In genomic region chr11:27507561-27508322, GRCh38 we compare ENCODE assay signal across 8 cellular contexts. TPM values are rescaled to one million over a fixed set of nuclear protein-coding genes. Genes with fewer than 3 reads are reported as not detected.
A peak's percentile ranks its signal among the peaks of the same experiment; 100 is the strongest.
DNase-seq lines count a peak whose midpoint lies in the region; TF ChIP-seq lines count a peak whose summit lies in the region.

No MANE protein-coding gene starts in this region.

- no peak overlapping the region for H3K9ac ChIP-seq in neuronal stem cell (ENCODE audit: low read depth, low read length, poor library complexity)

- H2BK12ac ChIP-seq in neuronal stem cell (ENCODE audit: low read length), result no peak overlapping the region

- H3K4ac ChIP-seq in neuronal stem cell (ENCODE audit: low read length), result no peak overlapping the region

- peaks cover 12% of the 10 kb centered on the region for H3K36me3 ChIP-seq in DOHH2 (ENCODE audit: control insufficient read depth, low read length)
- H3K36me3 ChIP-seq in neuronal stem cell (replicated peaks in 1 of 2; ENCODE audit: control insufficient read depth in 2 of 2, insufficient read depth in 2 of 2, low read length in 2 of 2), result peaks cover 2 to 15% of the 10 kb centered on the region in 2 donors

- H3K9me3 ChIP-seq in DOHH2 (ENCODE audit: control insufficient read depth, insufficient read depth, low read length), result no peaks in the 10 kb centered on the region
- no peaks in the 10 kb centered on the region for H3K9me3 ChIP-seq in neuronal stem cell (replicated peaks in 1 of 2; ENCODE audit: control insufficient read depth in 2 of 2, insufficient read depth in 1 of 2, low read depth in 1 of 2, low read length in 2 of 2)

- H3K9me2 ChIP-seq in DOHH2 (replicated peaks; ENCODE audit: control insufficient read depth, low read length), result no peaks in the 10 kb centered on the region

- no peak overlapping the region for H2AK5ac ChIP-seq in neuronal stem cell (ENCODE audit: low read depth, low read length)

- H4K20me1 ChIP-seq in DOHH2 (ENCODE audit: control insufficient read depth, insufficient read depth, low read depth, low read length), result no peaks in the 10 kb centered on the region

- no peak overlapping the region for H3K27ac ChIP-seq in DOHH2 (ENCODE audit: low read depth, low read length)
- H3K27ac ChIP-seq in dorsolateral prefrontal cortex, result peak overlapping the region in 3 of 59 donors; percentile 93 to 95 (median 95)
- H3K27ac ChIP-seq in neuronal stem cell (replicated peaks; ENCODE audit: low read length), result no peak overlapping the region

- no peak overlapping the region for H4K8ac ChIP-seq in neuronal stem cell (ENCODE audit: low read depth, low read length)

- no peak overlapping the region for H3K14ac ChIP-seq in neuronal stem cell (ENCODE audit: low read length)

- H4K91ac ChIP-seq in neuronal stem cell (ENCODE audit: low read depth, low read length, poor library complexity), result no peak overlapping the region

- H3K79me1 ChIP-seq in neuronal stem cell (ENCODE audit: low read depth, low read length), result peaks cover 11% of the 10 kb centered on the region

- no peak overlapping the region for H3K18ac ChIP-seq in neuronal stem cell (ENCODE audit: low read length)

- peak overlapping the region; percentile 97 for H2AFZ ChIP-seq in neuronal stem cell (ENCODE audit: low read length)

- H3K27me3 ChIP-seq in DOHH2 (ENCODE audit: control insufficient read depth, low read length) (no peaks in the 10 kb centered on the region), dorsolateral prefrontal cortex (no peaks in the 10 kb centered on the region), neuronal stem cell (ENCODE audit: control insufficient read depth in 3 of 3, insufficient read depth in 3 of 3, low read depth in 1 of 3, low read length in 3 of 3) (no peaks in the 10 kb centered on the region)

- DNase-seq in MV-4-11 (lab: John Stamatoyannopoulos, UW) (peak; percentile 41), dorsolateral prefrontal cortex (no peak), neuronal stem cell (ENCODE audit: low spot score) (no peak), NCI-H1930 (lab: John Stamatoyannopoulos, UW) (no peak), ureter (ENCODE audit: low spot score) (no peak), mesenteric fat pad (ENCODE audit: low spot score) (no peak), NCI-H226 (no peak)

- H2BK120ac ChIP-seq in neuronal stem cell (ENCODE audit: low read depth, low read length), result no peak overlapping the region

- TF ChIP-seq CTCF in DOHH2 (IDR thresholded peaks at IDR 0.05; ENCODE audit: low read depth, low read length, poor library complexity, severe bottlenecking), result no peak
- no peak for TF ChIP-seq CTCF in dorsolateral prefrontal cortex (IDR thresholded peaks at IDR 0.05 in 54 of 56, conservative IDR thresholded peaks at IDR 0.05 in 2 of 56; ENCODE audit: low read depth in 1 of 56, partially characterized antibody in 56 of 56)

- H3K4me2 ChIP-seq in DOHH2 (ENCODE audit: low read length) (peak overlapping the region; percentile 59), neuronal stem cell (ENCODE audit: insufficient read depth, low read length, poor library complexity, severe bottlenecking) (no peak overlapping the region)

- H3K4me1 ChIP-seq in DOHH2 (ENCODE audit: control insufficient read depth, low read length), result peaks cover 23% of the 10 kb centered on the region
- peaks cover 4% of the 10 kb centered on the region in 2 donors for H3K4me1 ChIP-seq in neuronal stem cell (ENCODE audit: control insufficient read depth in 2 of 2, insufficient read depth in 1 of 2, low read depth in 1 of 2, low read length in 2 of 2)

- no peak overlapping the region for H2BK15ac ChIP-seq in neuronal stem cell (ENCODE audit: low read length)

- no peak overlapping the region for H2BK5ac ChIP-seq in neuronal stem cell (ENCODE audit: low read length)

- peaks cover 55% of the 10 kb centered on the region for H3K79me2 ChIP-seq in DOHH2 (ENCODE audit: control insufficient read depth, low read length)

- no peaks in the 10 kb centered on the region for H3F3A ChIP-seq in DOHH2 (ENCODE audit: control insufficient read depth, insufficient read depth)

- no peak overlapping the region for H3K23ac ChIP-seq in neuronal stem cell (ENCODE audit: low read depth, low read length, poor library complexity)

- intact Hi-C loops in dorsolateral prefrontal cortex (cut with DNase I), result loop anchor here in 1 of 2 donors (10.0 kb wide), 1 partner anchor 1827 kb away; no protein-coding TSS in a partner anchor

- no CpG with 5 or more reads among the region's 4 CpGs for WGBS in neuronal stem cell (ENCODE audit: extremely low coverage in 2 of 2, insufficient read length in 2 of 2, insufficient replicate concordance in 1 of 2), 2 donors

- H3K4me3 ChIP-seq in DOHH2 (ENCODE audit: low read length) (peak overlapping the region; percentile 85), dorsolateral prefrontal cortex (peak overlapping the region in 56 of 59 donors; percentile 72 to 100 (median 92)), neuronal stem cell (ENCODE audit: low read length in 2 of 2) (peak overlapping the region in 1 of 2 donors; percentile 74)

RNA-seq across cellular contexts. Expression of gene LIN7C, which starts 1.2 kb away (rescaled TPM):
- total RNA-seq in dorsolateral prefrontal cortex (10 to 100 TPM; 30.2 to 58.4 (median 45.7) TPM), ureter (34.9 TPM), mesenteric fat pad (26.8 TPM)
- 25.5 TPM for polyA plus RNA-seq in neuronal stem cell (2013, experiment 1 of 2)
- 27.7 TPM for polyA plus RNA-seq in neuronal stem cell (2013, experiment 2 of 2)

RNA-seq across cellular contexts. Expression of gene LGR4, which starts 35.2 kb away (rescaled TPM):
- total RNA-seq in dorsolateral prefrontal cortex, result 10 to 100 TPM; 13.8 to 46.9 (median 27.6) TPM
- polyA plus RNA-seq in neuronal stem cell (2013, experiment 1 of 2), result 70.4 TPM
- 71.8 TPM for polyA plus RNA-seq in neuronal stem cell (2013, experiment 2 of 2)
- total RNA-seq in ureter, result 49.2 TPM
- 50.6 TPM for total RNA-seq in mesenteric fat pad
